ENCODE assay signal across 1 cellular context in the genomic region with DNA sequence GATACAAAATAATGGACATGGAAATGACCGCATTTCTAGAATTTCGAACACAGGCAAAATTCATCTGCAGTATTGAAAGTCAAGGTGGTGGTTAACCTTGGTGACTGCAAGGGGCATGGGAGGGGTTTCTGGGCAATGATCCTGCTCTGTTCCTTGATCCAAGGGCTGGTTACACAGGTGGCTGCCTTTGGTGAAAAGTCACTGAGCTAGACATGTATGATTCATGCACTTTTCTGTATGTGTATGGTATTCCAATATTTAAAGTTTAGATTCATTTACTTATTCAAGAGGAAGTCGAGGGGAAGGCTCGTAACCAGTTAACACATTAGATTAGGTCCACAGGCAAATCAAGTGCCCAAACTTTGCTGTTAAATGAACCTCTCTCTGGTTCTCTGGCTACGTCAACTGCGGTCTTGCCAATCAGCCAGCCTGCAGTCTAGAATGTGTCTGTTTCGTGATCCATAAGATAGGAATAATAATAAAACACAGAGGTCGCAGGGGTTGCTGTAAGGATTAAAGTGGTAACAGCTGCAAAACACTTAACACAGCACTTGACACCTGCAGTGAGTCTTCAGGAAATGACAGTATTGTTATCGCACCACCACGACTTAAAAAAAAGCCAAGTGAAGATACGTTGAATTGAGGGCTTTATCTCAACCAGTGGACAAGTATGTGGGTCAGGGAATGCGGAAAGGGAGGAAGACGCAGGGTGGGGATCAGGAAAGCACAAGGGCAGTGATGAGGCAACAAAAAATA.
TF ChIP-seq lines count a peak whose summit lies in the region.

No MANE protein-coding gene starts in this region.

TF ChIP-seq in H1, 55 proteins besides CTCF, POLR2A, EP300 and RAD21 (continued from another document):
- TF ChIP-seq TBP (IDR thresholded peaks at IDR 0.05; ENCODE audit: low read depth, low read length) = no peak
- TF ChIP-seq PHF8 (conservative IDR thresholded peaks at IDR 0.05; ENCODE audit: low read depth, low read length) = no peak
- TF ChIP-seq TAF1 (IDR thresholded peaks at IDR 0.05; ENCODE audit: low read depth, low read length) = no peak
- TF ChIP-seq HDAC6 (IDR thresholded peaks at IDR 0.05; ENCODE audit: low read depth, low read length) = no peak
- no peak for TF ChIP-seq RFX5 (IDR thresholded peaks at IDR 0.05; ENCODE audit: borderline replicate concordance, low read depth, low read length)
- TF ChIP-seq E2F6 (IDR thresholded peaks at IDR 0.05) = no peak
- TF ChIP-seq CEBPB (IDR thresholded peaks at IDR 0.05; ENCODE audit: low read depth, low read length) = no peak
- TF ChIP-seq HDAC2 (IDR thresholded peaks at IDR 0.05; ENCODE audit: borderline replicate concordance in 1 of 2, low read depth in 2 of 2, low read length in 2 of 2) = no peak
- no peak for TF ChIP-seq POU5F1 (IDR thresholded peaks at IDR 0.05; ENCODE audit: low read depth, low read length)
- no peak for TF ChIP-seq RXRA (IDR thresholded peaks at IDR 0.05; ENCODE audit: insufficient read depth, low read depth, low read length)
- no peak for TF ChIP-seq GABPA (IDR thresholded peaks at IDR 0.05; ENCODE audit: borderline replicate concordance, insufficient read depth, low read length)
- TF ChIP-seq NANOG (IDR thresholded peaks at IDR 0.05; ENCODE audit: insufficient read depth, low read depth, low read length, poor library complexity, severe bottlenecking) = no peak
